Comparison of ENCODE assay signal across 13 cellular contexts in genomic region chr7:11228515-11228914, GRCh38.
DNase-seq lines count a peak whose midpoint lies in the region; ATAC-seq, FAIRE-seq and TF ChIP-seq lines count a peak whose summit lies in the region.
"Had no signal": no experiment of that assay in that cellular context is flagged by ENCODE, and none has a peak within 500 bp of the region (broad histone marks: within the 10 kb centered on the region; RNA-seq: fewer than 3 reads in every experiment).

No MANE protein-coding gene starts in this region.

- H3K79me2 ChIP-seq in mesendoderm (ENCODE audit: control insufficient read depth, insufficient read depth, low read length), result no peaks in the 10 kb centered on the region

- no peak overlapping the region for H3K4ac ChIP-seq in mesendoderm (ENCODE audit: low read depth, low read length)

- no peaks in the 10 kb centered on the region for H3K9me3 Mint-ChIP-seq in activated naive CD4-positive, alpha-beta T cell treated with anti-CD3 and anti-CD28 coated beads, Interleukin-2, amount 50 U/mL, for 72 hours
- H3K9me3 Mint-ChIP-seq: activated B cell treated with CpG ODN at 0.5 μM for 24 hours; activated naive CD8-positive, alpha-beta T cell treated with anti-CD3 and anti-CD28 coated beads, Interleukin-2, amount 10 ng/mL, durations not matched to agents 7 days and 5 days had no signal

- H3K4me3 ChIP-seq in bronchial epithelial cell (ENCODE audit: low read depth, low read length), result no peak overlapping the region
- no peak overlapping the region for H3K4me3 ChIP-seq in mesendoderm (ENCODE audit: low read length)

- no peak overlapping the region for H3K27ac ChIP-seq in mesendoderm (ENCODE audit: low read depth, low read length)

- H2BK15ac ChIP-seq in mesendoderm (replicated peaks; ENCODE audit: low read depth), result no peak overlapping the region

- no peak overlapping the region for H4K8ac ChIP-seq in mesendoderm (ENCODE audit: low read depth, low read length)

- H3K27ac Mint-ChIP-seq in activated naive CD4-positive, alpha-beta T cell treated with anti-CD3 and anti-CD28 coated beads, Interleukin-2, amount 50 U/mL, for 72 hours, result no peak overlapping the region
- H3K27ac Mint-ChIP-seq: activated B cell treated with CpG ODN at 0.5 μM for 24 hours; activated naive CD8-positive, alpha-beta T cell treated with anti-CD3 and anti-CD28 coated beads, Interleukin-2, amount 10 ng/mL, durations not matched to agents 7 days and 5 days; CD14-positive monocyte had no signal

- H2AK5ac ChIP-seq in mesendoderm (ENCODE audit: low read length), result no peak overlapping the region

- TF ChIP-seq CTCF in bronchial epithelial cell (IDR thresholded peaks at IDR 0.05; ENCODE audit: insufficient read depth, low read length, severe bottlenecking), result no peak

- H3K36me3 ChIP-seq in bronchial epithelial cell (ENCODE audit: control insufficient read depth, insufficient read depth, low read length) (no peaks in the 10 kb centered on the region), mesendoderm (ENCODE audit: control insufficient read depth, insufficient read depth, low read length) (no peaks in the 10 kb centered on the region)

- no peak for FAIRE-seq in bronchial epithelial cell (lab: Jason Lieb, UNC)

- H3K79me1 ChIP-seq in mesendoderm (ENCODE audit: low read length), result no peaks in the 10 kb centered on the region

- peaks cover 3% of the 10 kb centered on the region for H3K4me1 ChIP-seq in mesendoderm (ENCODE audit: control insufficient read depth, low read depth, low read length)

- no peak overlapping the region for H3K23ac ChIP-seq in mesendoderm (ENCODE audit: low read length)

- no peak overlapping the region for H3K9ac ChIP-seq in mesendoderm (ENCODE audit: low read length)

- no peak overlapping the region for H4K5ac ChIP-seq in mesendoderm (ENCODE audit: low read length)

- H3K27me3 ChIP-seq in bronchial epithelial cell (ENCODE audit: control insufficient read depth, insufficient read depth, low read length), result no peaks in the 10 kb centered on the region
- no peaks in the 10 kb centered on the region for H3K27me3 ChIP-seq in mesendoderm (ENCODE audit: insufficient read depth, low read length, poor library complexity)

- H2BK120ac ChIP-seq in mesendoderm (ENCODE audit: low read depth, low read length), result no peak overlapping the region

- no peak for ATAC-seq in activated naive CD4-positive, alpha-beta T cell treated with anti-CD3 and anti-CD28 coated beads, Interleukin-2, amount 50 U/mL, for 72 hours

- no CpG with 5 or more reads among the region's 2 CpGs for WGBS in mesendoderm (ENCODE audit: extremely low coverage, insufficient coverage, low lambda C conversion rate)

- no peaks in the 10 kb centered on the region for H3K36me3 Mint-ChIP-seq in activated naive CD4-positive, alpha-beta T cell treated with anti-CD3 and anti-CD28 coated beads, Interleukin-2, amount 50 U/mL, for 72 hours
- H3K36me3 Mint-ChIP-seq: activated naive CD8-positive, alpha-beta T cell treated with anti-CD3 and anti-CD28 coated beads, Interleukin-2, amount 10 ng/mL, durations not matched to agents 7 days and 5 days; CD14-positive monocyte had no signal

- no peak overlapping the region for H3K56ac ChIP-seq in mesendoderm (ENCODE audit: low read length)

- no peak overlapping the region for H2BK5ac ChIP-seq in mesendoderm (ENCODE audit: low read length)

- no peak overlapping the region for H3K4me2 ChIP-seq in mesendoderm (ENCODE audit: low read length)

- DNase-seq in DMS 273 treated with DMSO at 0.1 percent for 48 hours (lab: John Stamatoyannopoulos, UW), result peak; percentile 85
- DNase-seq in NCI-H1092 treated with DMSO at 0.1 percent for 48 hours (lab: John Stamatoyannopoulos, UW), result peak; percentile 51
- DNase-seq in bronchial epithelial cell (ENCODE audit: low read depth), result peak; percentile 18
- DNase-seq in mesendoderm, result no peak
- DNase-seq in UCSD-AML1 (lab: John Stamatoyannopoulos, UW; ENCODE audit: unreplicated experiment), result no peak
- no peak for DNase-seq in HuH-7.5 (ENCODE audit: low spot score)
- DNase-seq in activated naive CD4-positive, alpha-beta T cell treated with anti-CD3 and anti-CD28 coated beads, Interleukin-2, amount 50 U/mL, for 72 hours (ENCODE audit: low spot score in 2 of 2), result no peak
- no peak for DNase-seq in OCI-M2 (lab: John Stamatoyannopoulos, UW; ENCODE audit: unreplicated experiment)
- DNase-seq: activated B cell treated with CpG ODN at 0.5 μM for 24 hours; activated naive CD8-positive, alpha-beta T cell treated with anti-CD3 and anti-CD28 coated beads, Interleukin-2, amount 10 ng/mL, durations not matched to agents 7 days and 5 days; NCI-H774; stimulated activated CD4-positive, alpha-beta T cell treated with anti-CD3 and anti-CD28 coated beads, Interleukin-1b, Interleukin-23, amount 100 ng/mL, for 48 hours had no signal

- peak overlapping the region; percentile 75 for H3K18ac ChIP-seq in mesendoderm (ENCODE audit: low read length)

Comparison
In these comparisons a context has a peak if more than half of its experiments do, and no peak if none do; other contexts are left out.
1. DNase-seq: peak in DMS 273 treated with DMSO at 0.1 percent for 48 hours (single experiment), NCI-H1092 treated with DMSO at 0.1 percent for 48 hours (single experiment) and bronchial epithelial cell (single experiment); none in mesendoderm (single experiment), UCSD-AML1 (single experiment), HuH-7.5 (single experiment), activated naive CD4-positive, alpha-beta T cell treated with anti-CD3 and anti-CD28 coated beads, Interleukin-2, amount 50 U/mL, for 72 hours (0 of 2) and OCI-M2 (single experiment).